ENCODE assay signal across 8 cellular contexts in the genomic region with DNA sequence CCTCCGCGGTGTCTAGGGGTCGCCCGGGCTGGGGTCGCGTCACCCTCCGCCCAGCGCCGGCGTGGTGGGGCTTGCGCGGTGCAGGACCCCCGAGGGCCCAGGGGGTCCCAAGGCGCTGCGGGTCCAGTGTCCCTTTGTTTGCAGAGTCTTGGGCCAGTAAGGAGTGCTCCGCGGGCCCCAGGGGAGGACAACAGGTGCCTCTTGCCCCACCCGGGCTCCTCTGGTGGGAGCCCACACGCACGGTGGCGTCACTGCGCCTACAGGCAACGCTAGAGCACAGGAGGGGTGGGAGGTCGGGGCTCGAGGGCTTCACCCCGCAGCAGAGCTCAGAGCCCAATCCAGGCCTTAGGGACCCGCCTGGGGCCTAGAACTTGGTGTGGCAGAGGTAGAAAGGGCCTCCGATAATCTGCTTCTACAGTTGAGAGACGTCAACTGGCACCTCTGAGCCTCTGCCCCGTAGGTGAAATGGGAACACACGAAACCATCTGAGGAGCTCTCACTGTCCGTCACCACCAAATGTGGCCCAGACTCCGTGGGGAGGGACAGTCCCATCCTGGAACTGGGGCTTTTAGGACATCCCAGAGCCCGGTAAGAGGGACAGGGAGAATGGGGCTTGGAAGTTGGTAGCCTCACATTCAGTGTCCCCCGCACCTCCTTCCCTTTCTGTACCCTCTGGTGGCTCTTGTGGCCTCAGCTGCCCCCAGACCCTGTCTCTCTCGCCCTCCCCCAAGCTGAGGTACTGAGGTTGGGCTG. TPM values are rescaled to one million over a fixed set of nuclear protein-coding genes. Genes with fewer than 3 reads are reported as not detected.
DNase-seq lines count a peak whose midpoint lies in the region; ATAC-seq and TF ChIP-seq lines count a peak whose summit lies in the region.

No MANE protein-coding gene starts in this region.

- H3K9me3 ChIP-seq in gastroesophageal sphincter = no peaks in the 10 kb centered on the region
- H3K9me3 ChIP-seq in gastrocnemius medialis = no peaks in the 10 kb centered on the region

- intact Hi-C loops in activated T-helper 1 cell treated with anti-CD3 and anti-CD28 coated beads, Interleukin-12 subunit alpha, Interleukin-12 subunit beta, Interleukin-2, Interleukin-4 antibody, amounts not matched to agents 30 ng/mL and 10 ng/mL and 1 ng/mL, durations not matched to agents 14 hours and 24 hours and 36 hours (cut with micrococcal nuclease) = loop anchor here (1.0 to 5.0 kb wide), 13 partner anchors 8 to 279 kb away; partner anchors contain the start of genes CIAO1, CNNM3, CNNM4 and LMAN2L
- intact Hi-C loops in gastrocnemius medialis (cut with DNase I; ENCODE audit: low total_unique reads) = loop anchor here (2.0 to 10.0 kb wide), 3 partner anchors 17 to 1627 kb away; partner anchors contain the start of gene CNNM4

- TF ChIP-seq POLR2A in gastroesophageal sphincter (IDR thresholded peaks at IDR 0.05) (peak in 1 of 2 donors; percentile 12), gastrocnemius medialis (IDR thresholded peaks at IDR 0.05) (no peak)

- no peak for TF ChIP-seq CTCF in gastroesophageal sphincter (IDR thresholded peaks at IDR 0.05)
- TF ChIP-seq CTCF in gastrocnemius medialis (IDR thresholded peaks at IDR 0.05 in 4 of 5, conservative IDR thresholded peaks at IDR 0.05 in 1 of 5) = no peak

- DNase-seq in activated T-helper 1 cell treated with anti-CD3 and anti-CD28 coated beads, Interleukin-12 subunit alpha, Interleukin-12 subunit beta, Interleukin-2, Interleukin-4 antibody, amounts not matched to agents 30 ng/mL and 10 ng/mL and 1 ng/mL, durations not matched to agents 14 hours and 24 hours and 36 hours (ENCODE audit: low spot score) = no peak
- DNase-seq in gastrocnemius medialis (no peak), NCI-H82 (lab: John Stamatoyannopoulos, UW) (no peak), HuH-7.5 (ENCODE audit: low spot score) (no peak)

- no peaks in the 10 kb centered on the region for H3K27me3 Mint-ChIP-seq in IgD-negative memory B cell
- H3K27me3 Mint-ChIP-seq in activated T-helper 1 cell treated with anti-CD3 and anti-CD28 coated beads, Interleukin-12 subunit alpha, Interleukin-12 subunit beta, Interleukin-2, Interleukin-4 antibody, amounts not matched to agents 30 ng/mL and 10 ng/mL and 1 ng/mL, durations not matched to agents 14 hours and 24 hours and 36 hours (ENCODE audit: insufficient read depth) = peaks cover 1% of the 10 kb centered on the region

- in situ Hi-C loops in gastrocnemius medialis (cut with MboI; ENCODE audit: low sequenced_read_pairs in 4 of 4) = loop anchor here in 2 of 4 donors (10.0 to 25.0 kb wide), 2 partner anchors 97 to 1124 kb away; partner anchors contain the start of genes ACTR1B (in 1 of the 2), C2orf92 (in 1 of the 2) and KANSL3 (in 1 of the 2)

- peaks cover 14 to 29% (median 21%) of the 10 kb centered on the region in 3 donors for H3K4me1 Mint-ChIP-seq in IgD-negative memory B cell
- peaks cover 71% of the 10 kb centered on the region for H3K4me1 Mint-ChIP-seq in activated T-helper 1 cell treated with anti-CD3 and anti-CD28 coated beads, Interleukin-12 subunit alpha, Interleukin-12 subunit beta, Interleukin-2, Interleukin-4 antibody, amounts not matched to agents 30 ng/mL and 10 ng/mL and 1 ng/mL, durations not matched to agents 14 hours and 24 hours and 36 hours (ENCODE audit: low read depth)

- H3K4me1 ChIP-seq in gastroesophageal sphincter (peaks cover 0 to 90% (median 56%) of the 10 kb centered on the region in 3 donors), gastrocnemius medialis (peaks cover 75 to 81% of the 10 kb centered on the region in 2 donors)

- peaks cover 3% of the 10 kb centered on the region for H3K36me3 Mint-ChIP-seq in IgD-negative memory B cell
- peaks cover 45% of the 10 kb centered on the region for H3K36me3 Mint-ChIP-seq in activated T-helper 1 cell treated with anti-CD3 and anti-CD28 coated beads, Interleukin-12 subunit alpha, Interleukin-12 subunit beta, Interleukin-2, Interleukin-4 antibody, amounts not matched to agents 30 ng/mL and 10 ng/mL and 1 ng/mL, durations not matched to agents 14 hours and 24 hours and 36 hours (ENCODE audit: low read depth)

- no CpG with 5 or more reads among the region's 36 CpGs for WGBS in gastroesophageal sphincter (ENCODE audit: low coverage in 1 of 2), 2 donors

- no peak for ATAC-seq in gastroesophageal sphincter
- ATAC-seq in gastrocnemius medialis = no peak
- no peak for ATAC-seq in GM21737 (IDR thresholded peaks at IDR 0.05; ENCODE audit: unreplicated experiment)
- no peak for ATAC-seq in HG02852 (IDR thresholded peaks at IDR 0.05; ENCODE audit: unreplicated experiment)

- H3K27ac Mint-ChIP-seq in IgD-negative memory B cell = peak overlapping the region; percentile 97 to 99 (median 99)
- peak overlapping the region; percentile 95 for H3K27ac Mint-ChIP-seq in activated T-helper 1 cell treated with anti-CD3 and anti-CD28 coated beads, Interleukin-12 subunit alpha, Interleukin-12 subunit beta, Interleukin-2, Interleukin-4 antibody, amounts not matched to agents 30 ng/mL and 10 ng/mL and 1 ng/mL, durations not matched to agents 14 hours and 24 hours and 36 hours

- peaks cover 0 to 4% of the 10 kb centered on the region in 2 donors for H3K36me3 ChIP-seq in gastroesophageal sphincter
- no peaks in the 10 kb centered on the region for H3K36me3 ChIP-seq in gastrocnemius medialis

- no peak for TF ChIP-seq EP300 in gastroesophageal sphincter (IDR thresholded peaks at IDR 0.05)

- H3K27me3 ChIP-seq in gastroesophageal sphincter (no peaks in the 10 kb centered on the region), gastrocnemius medialis (no peaks in the 10 kb centered on the region)

- H3K9me3 Mint-ChIP-seq in IgD-negative memory B cell = no peaks in the 10 kb centered on the region
- H3K9me3 Mint-ChIP-seq in activated T-helper 1 cell treated with anti-CD3 and anti-CD28 coated beads, Interleukin-12 subunit alpha, Interleukin-12 subunit beta, Interleukin-2, Interleukin-4 antibody, amounts not matched to agents 30 ng/mL and 10 ng/mL and 1 ng/mL, durations not matched to agents 14 hours and 24 hours and 36 hours = no peaks in the 10 kb centered on the region

- peak overlapping the region; percentile 90 to 98 (median 97) for H3K4me3 Mint-ChIP-seq in IgD-negative memory B cell
- peak overlapping the region; percentile 91 for H3K4me3 Mint-ChIP-seq in activated T-helper 1 cell treated with anti-CD3 and anti-CD28 coated beads, Interleukin-12 subunit alpha, Interleukin-12 subunit beta, Interleukin-2, Interleukin-4 antibody, amounts not matched to agents 30 ng/mL and 10 ng/mL and 1 ng/mL, durations not matched to agents 14 hours and 24 hours and 36 hours

- peak overlapping the region; percentile 96 to 100 (median 99) for H3K27ac ChIP-seq in gastroesophageal sphincter
- H3K27ac ChIP-seq in gastrocnemius medialis = peak overlapping the region; percentile 94 to 99 (median 97)

- H3K4me3 ChIP-seq in gastroesophageal sphincter (peak overlapping the region; percentile 93 to 100), gastrocnemius medialis (peak overlapping the region; percentile 68 to 99 (median 83))

RNA-seq across cellular contexts. Expression of gene ARID5A, which starts 1.4 kb away (rescaled TPM):
- 62.3 TPM for polyA plus RNA-seq in IgD-negative memory B cell
- 233 and 240 TPM in 2 replicates for total RNA-seq in activated T-helper 1 cell treated with anti-CD3 and anti-CD28 coated beads, Interleukin-12 subunit alpha, Interleukin-12 subunit beta, Interleukin-2, Interleukin-4 antibody, amounts not matched to agents 30 ng/mL and 10 ng/mL and 1 ng/mL, durations not matched to agents 14 hours and 24 hours and 36 hours
- total RNA-seq in gastroesophageal sphincter = 10 to 100 TPM; 40.0 to 98.5 (median 53.9) TPM
- 100 to 1,000 TPM in 1 of 4 donors, 10 to 100 TPM in 1, 1 to 10 TPM in 2; 6.7 to 126 (median 30.5) TPM for total RNA-seq in gastrocnemius medialis

RNA-seq across cellular contexts. Expression of gene NEURL3, which starts 32.8 kb away (rescaled TPM):
- polyA plus RNA-seq in IgD-negative memory B cell = not detected
- total RNA-seq in activated T-helper 1 cell treated with anti-CD3 and anti-CD28 coated beads, Interleukin-12 subunit alpha, Interleukin-12 subunit beta, Interleukin-2, Interleukin-4 antibody, amounts not matched to agents 30 ng/mL and 10 ng/mL and 1 ng/mL, durations not matched to agents 14 hours and 24 hours and 36 hours = 0.54 and 0.75 TPM in 2 replicates
- total RNA-seq in gastroesophageal sphincter = not detected
- not detected for total RNA-seq in gastrocnemius medialis
